16 cellular contexts compared by ENCODE assay signal in genomic region chr6:76867182-76867581, GRCh38.
A peak's percentile ranks its signal among the peaks of the same experiment; 100 is the strongest.
DNase-seq lines count a peak whose midpoint lies in the region; ATAC-seq and TF ChIP-seq lines count a peak whose summit lies in the region.
"Had no signal": no experiment of that assay in that cellular context is flagged by ENCODE, and none has a peak within 500 bp of the region (broad histone marks: within the 10 kb centered on the region; RNA-seq: fewer than 3 reads in every experiment).

No MANE protein-coding gene starts in this region.

- H3K9ac ChIP-seq in GM23248: no peak overlapping the region

- no peaks in the 10 kb centered on the region for H3F3A ChIP-seq in GM23338 (replicated peaks; ENCODE audit: low read depth)
- H3F3A ChIP-seq in GM23248 (ENCODE audit: insufficient read depth): no peaks in the 10 kb centered on the region

- H3K4me3 Mint-ChIP-seq in GM23338 (no peak overlapping the region), progenitor cell of endocrine pancreas (ENCODE audit: low read depth) (no peak overlapping the region)
- H3K4me3 Mint-ChIP-seq: CD4-positive, alpha-beta T cell; IgD-negative memory B cell had no signal

- no peaks in the 10 kb centered on the region for H4K20me1 ChIP-seq in GM23338 (replicated peaks; ENCODE audit: insufficient read depth)
- H4K20me1 ChIP-seq in osteoblast (ENCODE audit: insufficient read depth, low read length): no peaks in the 10 kb centered on the region
- H4K20me1 ChIP-seq in GM23248 (ENCODE audit: insufficient read depth): no peaks in the 10 kb centered on the region

- H3K9me3 Mint-ChIP-seq in GM23338 (peaks cover 9% of the 10 kb centered on the region; the same call in 2 of the 3 replicates), progenitor cell of endocrine pancreas (ENCODE audit: low read depth) (peaks cover 22% of the 10 kb centered on the region)

- in situ Hi-C loops in GM23248 (cut with MboI): no loop called here

- H3K27me3 ChIP-seq in GM23338 (ENCODE audit: insufficient read depth) (no peaks in the 10 kb centered on the region), ascending aorta (no peaks in the 10 kb centered on the region), osteoblast (ENCODE audit: insufficient read depth, low read length) (no peaks in the 10 kb centered on the region), GM23248 (replicated peaks; ENCODE audit: insufficient read depth) (no peaks in the 10 kb centered on the region)
- H3K27me3 ChIP-seq: BE2C had no signal

- H3K9me3 ChIP-seq in ascending aorta: no peaks in the 10 kb centered on the region
- H3K9me3 ChIP-seq in osteoblast (ENCODE audit: low read depth, low read length): no peaks in the 10 kb centered on the region
- H3K9me3 ChIP-seq in GM23248 (ENCODE audit: low read depth): no peaks in the 10 kb centered on the region
- H3K9me3 ChIP-seq: BE2C, Caco-2 had no signal

- 17 to 28% methylated on average over 3 of the region's 3 CpGs for WGBS in GM23248 (ENCODE audit: low coverage in 1 of 2, low lambda C conversion rate in 2 of 2, missing lambda C conversion rate in 2 of 2), 2 experiments

- no peaks in the 10 kb centered on the region for H3K36me3 ChIP-seq in GM23338 (ENCODE audit: insufficient read depth)
- no peaks in the 10 kb centered on the region for H3K36me3 ChIP-seq in ascending aorta
- no peaks in the 10 kb centered on the region for H3K36me3 ChIP-seq in osteoblast (ENCODE audit: insufficient read depth, low read length)
- H3K36me3 ChIP-seq in GM23248 (ENCODE audit: low read depth): no peaks in the 10 kb centered on the region
- H3K36me3 ChIP-seq: BE2C had no signal

- peak; percentile 51; the same call in 2 of the 3 replicates for ATAC-seq in GM23338

- intact Hi-C loops in ascending aorta (cut with DNase I): loop anchor here (5.0 kb wide), 1 partner anchor 595 kb away; the partner anchor contains the start of gene HTR1B

- DNase-seq in GM23338 (ENCODE audit: low spot score): no peak
- no peak for DNase-seq in ascending aorta (ENCODE audit: low spot score in 2 of 2)
- no peak for DNase-seq in osteoblast (ENCODE audit: insufficient read length, low spot score, missing footprints)
- DNase-seq in progenitor cell of endocrine pancreas (ENCODE audit: low spot score, unreplicated experiment): no peak
- DNase-seq in GM23248: no peak
- no peak for DNase-seq in NCI-H2227 (lab: John Stamatoyannopoulos, UW; ENCODE audit: unreplicated experiment)
- DNase-seq in ureter (ENCODE audit: low spot score): no peak
- DNase-seq: ACHN; BE2C; C1 segment of cervical spinal cord; Caco-2; CD4-positive, alpha-beta T cell; DMS79; GDM1; KBM-7 had no signal

- H2AFZ ChIP-seq in GM23338 (no peak overlapping the region), osteoblast (ENCODE audit: low read length) (peak overlapping the region; percentile 2), GM23248 (no peak overlapping the region)

- peaks cover 5% of the 10 kb centered on the region; the same call in 1 of the 3 replicates for H3K4me1 Mint-ChIP-seq in GM23338
- H3K4me1 Mint-ChIP-seq in progenitor cell of endocrine pancreas (ENCODE audit: low read depth): no peaks in the 10 kb centered on the region
- H3K4me1 Mint-ChIP-seq: IgD-negative memory B cell had no signal

- no peaks in the 10 kb centered on the region for H3K27me3 Mint-ChIP-seq in GM23338 (ENCODE audit: insufficient read depth, low read depth, poor library complexity)
- H3K27me3 Mint-ChIP-seq in progenitor cell of endocrine pancreas: no peaks in the 10 kb centered on the region
- H3K27me3 Mint-ChIP-seq: CD4-positive, alpha-beta T cell; IgD-negative memory B cell had no signal

- H3K79me2 ChIP-seq in GM23338 (replicated peaks; ENCODE audit: insufficient read depth): no peaks in the 10 kb centered on the region
- H3K79me2 ChIP-seq in osteoblast (ENCODE audit: insufficient read depth, low read length): no peaks in the 10 kb centered on the region
- no peaks in the 10 kb centered on the region for H3K79me2 ChIP-seq in GM23248 (ENCODE audit: insufficient read depth)

- H3K27ac Mint-ChIP-seq in GM23338 (no peak overlapping the region), progenitor cell of endocrine pancreas (no peak overlapping the region)
- H3K27ac Mint-ChIP-seq: CD4-positive, alpha-beta T cell; IgD-negative memory B cell had no signal

- H3K27ac ChIP-seq in GM23338 (ENCODE audit: low read depth) (no peak overlapping the region), ascending aorta (peak overlapping the region; percentile 41 to 63), osteoblast (ENCODE audit: low read depth, low read length) (peak overlapping the region; percentile 31), GM23248 (no peak overlapping the region)

- H3K4me3 ChIP-seq in GM23338: no peak overlapping the region
- no peak overlapping the region for H3K4me3 ChIP-seq in ascending aorta
- no peak overlapping the region for H3K4me3 ChIP-seq in osteoblast (ENCODE audit: insufficient read depth, low read length)
- H3K4me3 ChIP-seq in GM23248: no peak overlapping the region

- H3K36me3 Mint-ChIP-seq in GM23338 (ENCODE audit: low read depth) (peaks cover 4% of the 10 kb centered on the region; the same call in 1 of the 3 replicates), progenitor cell of endocrine pancreas (ENCODE audit: insufficient read depth) (peaks cover 2% of the 10 kb centered on the region)
- H3K36me3 Mint-ChIP-seq: IgD-negative memory B cell had no signal

- TF ChIP-seq CTCF in GM23338 (conservative IDR thresholded peaks at IDR 0.05; ENCODE audit: low read depth in 2 of 2) (no peak), ascending aorta (IDR thresholded peaks at IDR 0.05) (no peak), osteoblast (IDR thresholded peaks at IDR 0.05; ENCODE audit: extremely low read depth, low read depth, low read length) (no peak), progenitor cell of endocrine pancreas (IDR thresholded peaks at IDR 0.05; ENCODE audit: unreplicated experiment) (no peak)

- no peak overlapping the region for H3K4me2 ChIP-seq in GM23338
- H3K4me2 ChIP-seq in osteoblast (ENCODE audit: insufficient read depth, low read length): no peak overlapping the region
- no peak overlapping the region for H3K4me2 ChIP-seq in GM23248 (ENCODE audit: unreplicated experiment)

- H3K4me1 ChIP-seq in GM23338 (ENCODE audit: insufficient read depth) (no peaks in the 10 kb centered on the region), ascending aorta (peaks cover 0 to 7% of the 10 kb centered on the region in 2 donors), osteoblast (ENCODE audit: insufficient read depth, low read length) (peaks cover 7% of the 10 kb centered on the region), GM23248 (ENCODE audit: insufficient read depth) (no peaks in the 10 kb centered on the region)
- H3K4me1 ChIP-seq: BE2C, Caco-2 had no signal

- H3K9me2 ChIP-seq in GM23338 (ENCODE audit: insufficient read depth) (no peaks in the 10 kb centered on the region), GM23248 (ENCODE audit: insufficient read depth) (no peaks in the 10 kb centered on the region)

TF ChIP-seq in GM23338, 12 proteins besides CTCF, POLR2A, EP300 and RAD21 (continues in another document):
- no peak for TF ChIP-seq EZH2phosphoT487 (IDR thresholded peaks at IDR 0.05; ENCODE audit: unreplicated experiment)
- TF ChIP-seq ETS1 (IDR thresholded peaks at IDR 0.05): no peak
- no peak for TF ChIP-seq EZH2 (IDR thresholded peaks at IDR 0.05; ENCODE audit: low read depth, unreplicated experiment)
- no peak for TF ChIP-seq CREB1 (CRISPR knock-in tag; IDR thresholded peaks at IDR 0.05; ENCODE audit: low read depth)
- TF ChIP-seq ZNF114 (CRISPR knock-in tag; IDR thresholded peaks at IDR 0.05): no peak
- TF ChIP-seq STAT1 (IDR thresholded peaks at IDR 0.05; ENCODE audit: unreplicated experiment): no peak
- TF ChIP-seq JUNB (IDR thresholded peaks at IDR 0.05; ENCODE audit: unreplicated experiment): no peak
- TF ChIP-seq NANOG (IDR thresholded peaks at IDR 0.05; ENCODE audit: borderline replicate concordance): no peak
- TF ChIP-seq ZNF331 (CRISPR knock-in tag; IDR thresholded peaks at IDR 0.05; ENCODE audit: low read depth): no peak

Comparison
In these comparisons a context has a peak if more than half of its experiments do, and no peak if none do; other contexts are left out.
1. H3K27ac ChIP-seq: peak in ascending aorta (2 of 2) and osteoblast (single experiment); none in GM23338 (single experiment) and GM23248 (single experiment).